In genomic region chr7:33459340-33459751, GRCh38 we compare ENCODE assay signal across 8 cellular contexts.
DNase-seq lines count a peak whose midpoint lies in the region; ATAC-seq and TF ChIP-seq lines count a peak whose summit lies in the region.

No MANE protein-coding gene starts in this region.

- TF ChIP-seq CTCF in fibroblast of villous mesenchyme (IDR thresholded peaks at IDR 0.05; ENCODE audit: insufficient read depth, low read depth, low read length), result peak; percentile 62
- TF ChIP-seq CTCF in ovary (IDR thresholded peaks at IDR 0.05), result no peak
- TF ChIP-seq CTCF in body of pancreas (IDR thresholded peaks at IDR 0.05), result no peak

- H3K36me3 ChIP-seq in ovary, result no peaks in the 10 kb centered on the region
- no peaks in the 10 kb centered on the region for H3K36me3 ChIP-seq in body of pancreas (replicated peaks in 1 of 2; ENCODE audit: insufficient read depth in 1 of 2, low read depth in 2 of 2)

- TF ChIP-seq POLR2A in ovary (IDR thresholded peaks at IDR 0.05) (no peak), body of pancreas (IDR thresholded peaks at IDR 0.05) (no peak)

- ATAC-seq in HG02938 (IDR thresholded peaks at IDR 0.05; ENCODE audit: unreplicated experiment) (peak; percentile 77), body of pancreas (no peak), GM21825 (IDR thresholded peaks at IDR 0.05; ENCODE audit: unreplicated experiment) (no peak)

- H3K4me1 ChIP-seq in ovary (ENCODE audit: insufficient read depth) (no peaks in the 10 kb centered on the region), body of pancreas (no peaks in the 10 kb centered on the region)

- intact Hi-C loops in ovary (cut with DNase I) (no loop called here), body of pancreas (cut with DNase I) (no loop called here)

- DNase-seq in DMS114 treated with DMSO at 0.1 percent for 48 hours (lab: John Stamatoyannopoulos, UW; ENCODE audit: unreplicated experiment) (peak; percentile 62), RKO (ENCODE audit: low spot score) (peak; percentile 56), fibroblast of villous mesenchyme (ENCODE audit: low read depth) (peak; percentile 54), retina (peak; percentile 16), ovary (no peak), body of pancreas (no peak)

- H3K27ac ChIP-seq in ovary (no peak overlapping the region), body of pancreas (no peak overlapping the region)

- TF ChIP-seq EP300 in ovary (IDR thresholded peaks at IDR 0.05), result no peak

- H3K27me3 ChIP-seq in ovary (no peaks in the 10 kb centered on the region), body of pancreas (no peaks in the 10 kb centered on the region)

- H3K4me3 ChIP-seq in fibroblast of villous mesenchyme (ENCODE audit: low read depth, low read length), result no peak overlapping the region
- H3K4me3 ChIP-seq in ovary, result no peak overlapping the region
- no peak overlapping the region for H3K4me3 ChIP-seq in body of pancreas

- H3K9me3 ChIP-seq in ovary, result no peaks in the 10 kb centered on the region
- no peaks in the 10 kb centered on the region for H3K9me3 ChIP-seq in body of pancreas

- WGBS in ovary, 3 donors, result 60 to 69% (median 62%) methylated on average over 1 of the region's 1 CpG
- 50% methylated on average over 1 of the region's 1 CpG for WGBS in body of pancreas, 2 donors

Comparison
In these comparisons a context has a peak if more than half of its experiments do, and no peak if none do; other contexts are left out.
1. DNase-seq: peak in DMS114 treated with DMSO at 0.1 percent for 48 hours (single experiment), RKO (single experiment), fibroblast of villous mesenchyme (single experiment) and retina (single experiment); none in ovary (0 of 5) and body of pancreas (0 of 4).